Comparison of ENCODE assay signal across 1 cellular context in the genomic region with DNA sequence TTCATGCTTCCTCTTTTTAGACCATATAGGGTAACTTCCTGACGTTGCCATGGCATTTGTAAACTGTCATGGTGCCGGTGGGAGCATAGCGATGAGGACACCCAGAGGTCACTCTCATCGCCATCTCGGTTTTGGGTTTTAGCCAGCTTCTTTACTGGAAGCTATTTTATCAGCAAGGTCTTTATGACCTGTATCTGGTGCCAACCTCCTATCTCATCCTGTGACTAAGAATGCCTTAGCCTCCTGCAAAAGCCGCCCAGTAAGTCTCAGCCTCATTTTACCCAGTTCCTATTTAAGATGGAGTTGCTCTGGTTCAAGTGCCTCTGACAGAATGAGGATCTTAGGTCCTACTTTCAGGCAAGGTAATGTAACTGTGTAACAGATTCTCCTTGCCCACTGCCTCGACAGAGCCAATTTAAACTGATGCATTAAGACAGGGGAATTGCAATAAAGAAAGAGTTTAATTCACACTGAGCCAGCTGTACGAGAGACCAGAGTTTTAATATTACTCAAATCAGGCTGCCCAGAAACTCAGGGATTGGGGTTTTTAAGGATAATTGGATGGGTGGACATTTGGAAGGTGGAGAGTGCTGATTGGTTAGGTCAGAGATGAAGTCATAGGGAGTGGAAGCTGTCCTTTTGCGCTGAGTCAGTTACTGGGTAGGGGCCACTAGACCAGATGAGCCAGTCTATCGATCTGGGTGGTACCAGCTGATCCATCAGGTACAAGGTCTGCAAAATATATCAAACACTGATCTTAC.
TF ChIP-seq lines count a peak whose summit lies in the region.

No MANE protein-coding gene starts in this region.

TF ChIP-seq in K562, 482 proteins besides CTCF, POLR2A, EP300 and RAD21 (continued from another document):
- no peak for TF ChIP-seq ELF2 (CRISPR knock-in tag; IDR thresholded peaks at IDR 0.05)
- TF ChIP-seq HMGN3 (IDR thresholded peaks at IDR 0.05; ENCODE audit: borderline replicate concordance, extremely low read depth, insufficient read length, low read depth, low read length): no peak
- no peak for TF ChIP-seq BRD9 (IDR thresholded peaks at IDR 0.05; ENCODE audit: low read depth, partially characterized antibody)
- TF ChIP-seq, protein P1, sequence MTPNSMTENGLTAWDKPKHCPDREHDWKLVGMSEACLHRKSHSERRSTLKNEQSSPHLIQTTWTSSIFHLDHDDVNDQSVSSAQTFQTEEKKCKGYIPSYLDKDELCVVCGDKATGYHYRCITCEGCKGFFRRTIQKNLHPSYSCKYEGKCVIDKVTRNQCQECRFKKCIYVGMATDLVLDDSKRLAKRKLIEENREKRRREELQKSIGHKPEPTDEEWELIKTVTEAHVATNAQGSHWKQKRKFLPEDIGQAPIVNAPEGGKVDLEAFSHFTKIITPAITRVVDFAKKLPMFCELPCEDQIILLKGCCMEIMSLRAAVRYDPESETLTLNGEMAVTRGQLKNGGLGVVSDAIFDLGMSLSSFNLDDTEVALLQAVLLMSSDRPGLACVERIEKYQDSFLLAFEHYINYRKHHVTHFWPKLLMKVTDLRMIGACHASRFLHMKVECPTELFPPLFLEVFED (CRISPR knock-in tag; conservative IDR thresholded peaks at IDR 0.05): peak; percentile 89; the same call in 1 of the 2 replicates
- TF ChIP-seq DDX20 (tag; IDR thresholded peaks at IDR 0.05; ENCODE audit: low read depth): peak; percentile 96
- peak; percentile 98 for TF ChIP-seq DMBX1 (CRISPR knock-in tag; IDR thresholded peaks at IDR 0.05; ENCODE audit: borderline replicate concordance)
- TF ChIP-seq IRF2 (CRISPR knock-in tag; IDR thresholded peaks at IDR 0.05): no peak
- TF ChIP-seq SMC3 (conservative IDR thresholded peaks at IDR 0.05; ENCODE audit: insufficient read depth, low read depth, low read length): no peak
- TF ChIP-seq FIP1L1 (IDR thresholded peaks at IDR 0.05; ENCODE audit: low read depth, low read length, poor library complexity, severe bottlenecking): no peak
- no peak for TF ChIP-seq CCNT2 (IDR thresholded peaks at IDR 0.05; ENCODE audit: borderline replicate concordance, extremely low read depth, insufficient read length, low read depth, low read length)
- no peak for TF ChIP-seq PHB2 (IDR thresholded peaks at IDR 0.05; ENCODE audit: low read depth)
- TF ChIP-seq WHSC1 (IDR thresholded peaks at IDR 0.05; ENCODE audit: low read length): no peak
- TF ChIP-seq, protein P2, sequence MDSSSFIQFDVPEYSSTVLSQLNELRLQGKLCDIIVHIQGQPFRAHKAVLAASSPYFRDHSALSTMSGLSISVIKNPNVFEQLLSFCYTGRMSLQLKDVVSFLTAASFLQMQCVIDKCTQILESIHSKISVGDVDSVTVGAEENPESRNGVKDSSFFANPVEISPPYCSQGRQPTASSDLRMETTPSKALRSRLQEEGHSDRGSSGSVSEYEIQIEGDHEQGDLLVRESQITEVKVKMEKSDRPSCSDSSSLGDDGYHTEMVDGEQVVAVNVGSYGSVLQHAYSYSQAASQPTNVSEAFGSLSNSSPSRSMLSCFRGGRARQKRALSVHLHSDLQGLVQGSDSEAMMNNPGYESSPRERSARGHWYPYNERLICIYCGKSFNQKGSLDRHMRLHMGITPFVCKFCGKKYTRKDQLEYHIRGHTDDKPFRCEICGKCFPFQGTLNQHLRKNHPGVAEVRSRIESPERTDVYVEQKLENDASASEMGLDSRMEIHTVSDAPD (CRISPR knock-in tag; IDR thresholded peaks at IDR 0.05): 0 out of 2 replicates have a peak, but pooled peaks have one; percentile 26
- TF ChIP-seq MITF (IDR thresholded peaks at IDR 0.05): no peak
